In the genomic region with DNA sequence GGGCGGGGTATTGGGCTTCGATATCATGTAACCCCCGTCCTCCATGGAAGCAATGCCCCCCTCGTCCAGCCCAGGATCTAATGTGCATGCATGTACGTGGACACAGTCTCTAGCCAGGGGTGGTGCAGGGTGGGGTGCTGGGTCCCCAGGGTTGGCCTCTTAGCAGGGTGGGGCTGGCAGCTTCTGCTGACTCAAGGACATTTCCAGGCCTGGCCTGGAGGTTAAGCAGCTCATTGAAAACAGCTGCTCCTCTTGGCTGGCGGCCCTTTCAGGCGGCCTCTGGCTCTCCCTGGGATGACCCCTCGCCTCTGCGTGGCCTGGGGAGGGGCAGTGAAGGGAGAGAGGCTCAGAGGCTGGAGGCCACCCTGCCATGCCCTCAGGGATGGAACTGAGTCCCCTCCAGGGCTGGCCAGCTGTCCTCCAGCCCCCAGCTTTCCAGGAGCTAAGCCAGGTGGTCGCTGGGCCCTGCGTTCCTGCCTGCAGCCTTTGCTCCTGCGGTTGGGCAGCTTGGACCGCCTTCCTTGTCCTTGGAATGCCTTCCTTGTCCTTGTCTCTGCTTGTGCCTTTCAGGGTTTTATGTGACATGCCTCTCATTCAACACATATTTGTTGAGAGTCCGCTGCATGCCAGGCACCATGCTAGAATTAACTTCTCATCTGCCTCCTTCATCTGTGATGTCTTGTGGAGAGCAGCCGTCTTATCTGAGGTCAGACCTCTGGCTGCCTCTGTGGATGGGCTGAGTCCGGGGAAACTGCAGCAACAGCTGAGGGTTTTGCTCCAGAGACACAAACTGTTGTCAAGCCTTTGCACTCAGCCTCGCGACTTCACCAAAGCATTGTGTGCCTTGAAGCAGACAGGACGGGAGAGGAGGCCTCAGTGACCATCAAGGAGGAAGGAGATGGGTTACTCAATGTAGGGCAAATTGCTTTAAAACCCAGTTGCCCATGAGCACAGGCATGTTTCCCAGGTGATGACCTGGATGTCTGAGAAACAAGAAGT, we compare ENCODE assay signal across 8 cellular contexts. TPM values are rescaled to one million over a fixed set of nuclear protein-coding genes. Genes with fewer than 3 reads are reported as not detected.
DNase-seq lines count a peak whose midpoint lies in the region; FAIRE-seq and TF ChIP-seq lines count a peak whose summit lies in the region.

No MANE protein-coding gene starts in this region.

- no peaks in the 10 kb centered on the region for H3K36me3 ChIP-seq in CD4-positive, alpha-beta memory T cell (ENCODE audit: insufficient read depth, low read length)
- no peaks in the 10 kb centered on the region for H3K36me3 ChIP-seq in KOPT-K1 (ENCODE audit: insufficient read depth, low read length)
- H3K36me3 ChIP-seq in H1 (ENCODE audit: control insufficient read depth in 2 of 4, insufficient read depth in 4 of 4, low read length in 3 of 4): no peaks in the 10 kb centered on the region
- no peaks in the 10 kb centered on the region for H3K36me3 ChIP-seq in neural cell (ENCODE audit: insufficient read depth, low read length)

- no peak overlapping the region for H2AFZ ChIP-seq in H1 (ENCODE audit: low read length)
- H2AFZ ChIP-seq in neural cell (ENCODE audit: low read depth, low read length): no peak overlapping the region

- no peak overlapping the region for H4K8ac ChIP-seq in H1 (ENCODE audit: extremely low read depth, insufficient read depth, low read length)

- intact Hi-C loops in CD4-positive, alpha-beta memory T cell (cut with micrococcal nuclease): no loop called here

- peaks cover 8 to 23% (median 16%) of the 10 kb centered on the region in 4 donors for H3K4me1 Mint-ChIP-seq in CD4-positive, alpha-beta memory T cell

- H3K79me2 ChIP-seq in H1 (ENCODE audit: control insufficient read depth in 1 of 2, insufficient read depth in 2 of 2, low read length in 2 of 2) (no peaks in the 10 kb centered on the region; a peak in 1 of 4 replicates), neural cell (replicated peaks; ENCODE audit: insufficient read depth, low read length) (no peaks in the 10 kb centered on the region)

- H3K27ac ChIP-seq in CD4-positive, alpha-beta memory T cell (ENCODE audit: low read depth, low read length): no peak overlapping the region
- H3K27ac ChIP-seq in KOPT-K1 (ENCODE audit: low read depth, low read length, poor library complexity, severe bottlenecking) (peak overlapping the region; percentile 71), H1 (ENCODE audit: low read depth, low read length) (no peak overlapping the region; the same call in 1 of the 2 replicates), neural cell (ENCODE audit: low read length) (no peak overlapping the region)

- no peaks in the 10 kb centered on the region for H3K27me3 Mint-ChIP-seq in CD4-positive, alpha-beta memory T cell

- H2BK15ac ChIP-seq in H1 (ENCODE audit: low read length): peak overlapping the region; percentile 6

- no peak overlapping the region for H2BK120ac ChIP-seq in H1 (replicated peaks; ENCODE audit: low read depth, low read length)

- H3K4me1 ChIP-seq in CD4-positive, alpha-beta memory T cell (ENCODE audit: insufficient read depth, low read length): peaks cover 20% of the 10 kb centered on the region
- peaks cover 0 to 16% (median 12%) of the 10 kb centered on the region in 4 experiments; a peak in 6 of 7 replicates for H3K4me1 ChIP-seq in H1 (replicated peaks in 1 of 4; ENCODE audit: control insufficient read depth in 3 of 4, insufficient read depth in 4 of 4, low read length in 3 of 4)

- H2BK20ac ChIP-seq in H1 (ENCODE audit: low read length): peak overlapping the region; percentile 62; the same call in 1 of the 2 replicates

- TF ChIP-seq CTCF in H1 (IDR thresholded peaks at IDR 0.05; ENCODE audit: control extremely low read depth in 1 of 3, insufficient read depth in 1 of 3, low read depth in 1 of 3, low read length in 3 of 3) (no peak), neural cell (IDR thresholded peaks at IDR 0.05; ENCODE audit: poor library complexity, severe bottlenecking) (no peak)

- peak overlapping the region; percentile 64 to 95 (median 86) for H3K4me3 Mint-ChIP-seq in CD4-positive, alpha-beta memory T cell

- no peak overlapping the region for H3K4ac ChIP-seq in H1 (replicated peaks; ENCODE audit: insufficient read length, low read depth, low read length)

- TF ChIP-seq POLR2A in H1 (IDR thresholded peaks at IDR 0.05; ENCODE audit: control extremely low read depth in 1 of 2, low read depth in 2 of 2, low read length in 2 of 2) (no peak), GM12891 (IDR thresholded peaks at IDR 0.05; ENCODE audit: low read depth, low read length) (no peak)

- H2AK5ac ChIP-seq in H1 (ENCODE audit: low read depth, low read length): peak overlapping the region; percentile 2; the same call in 1 of the 2 replicates

- peak overlapping the region in 3 of 7 donors; percentile 50 to 86 (median 72) for H3K27ac Mint-ChIP-seq in CD4-positive, alpha-beta memory T cell

- FAIRE-seq in H1 (lab: Jason Lieb, UNC) (no peak), GM12891 (lab: Jason Lieb, UNC) (no peak)

- no peaks in the 10 kb centered on the region for H4K20me1 ChIP-seq in H1 (replicated peaks in 1 of 2; ENCODE audit: control insufficient read depth in 1 of 2, insufficient read depth in 2 of 2, low read length in 2 of 2)
- no peaks in the 10 kb centered on the region for H4K20me1 ChIP-seq in neural cell (ENCODE audit: insufficient read depth)

- CTCF ChIA-PET in CD4-positive, alpha-beta memory T cell (lab: Charles Lee; ENCODE audit: partially characterized antibody): no interaction called here
- CTCF ChIA-PET in H1 (lab: Charles Lee; ENCODE audit: partially characterized antibody): interaction anchor here (0.8 to 1.6 kb wide), 6 partner anchors 17 to 49 kb away, joined by 3 to 7 read pairs (median 4); no protein-coding TSS in a partner anchor

- H3K9ac ChIP-seq in H1 (replicated peaks in 1 of 4; ENCODE audit: extremely low read depth in 1 of 4, low read depth in 3 of 4, low read length in 3 of 4): no peak overlapping the region
- H3K9ac ChIP-seq in neural cell (ENCODE audit: low read length): peak overlapping the region; percentile 61

- no peak for DNase-seq in CD4-positive, alpha-beta memory T cell
- DNase-seq in H1 (ENCODE audit: low read depth in 1 of 2, low spot score in 2 of 2): no peak
- DNase-seq in GM12891 (ENCODE audit: insufficient read length, low spot score): no peak
- no peak for DNase-seq in Kasumi-1 (lab: John Stamatoyannopoulos, UW)
- no peak for DNase-seq in NCI-H446 treated with DMSO at 0.1 percent for 48 hours (lab: John Stamatoyannopoulos, UW)
- DNase-seq in NCI-H2029 (lab: John Stamatoyannopoulos, UW): no peak

- no peak overlapping the region for H3K14ac ChIP-seq in H1 (ENCODE audit: insufficient read length)

- H2BK12ac ChIP-seq in H1 (ENCODE audit: low read depth, low read length): peak overlapping the region; percentile 87; the same call in 1 of the 2 replicates

- H3K56ac ChIP-seq in H1 (replicated peaks; ENCODE audit: insufficient read length, low read depth, low read length): no peak overlapping the region

- TF ChIP-seq RAD21 in H1 (IDR thresholded peaks at IDR 0.05 in 1 of 2, conservative IDR thresholded peaks at IDR 0.05 in 1 of 2; ENCODE audit: low read depth in 2 of 2, low read length in 2 of 2): no peak
- TF ChIP-seq RAD21 in neural cell (conservative IDR thresholded peaks at IDR 0.05): no peak

- no peaks in the 10 kb centered on the region for H3K27me3 ChIP-seq in CD4-positive, alpha-beta memory T cell (ENCODE audit: insufficient read depth, low read length)
- H3K27me3 ChIP-seq in H1 (replicated peaks in 1 of 4; ENCODE audit: control insufficient read depth in 3 of 4, extremely low read depth in 1 of 4, insufficient read depth in 3 of 4, low read length in 3 of 4) (peaks cover 0 to 6% (median 3%) of the 10 kb centered on the region in 4 experiments; a peak in 1 of 7 replicates), neural cell (ENCODE audit: insufficient read depth, low read depth, low read length) (no peaks in the 10 kb centered on the region)

- no peak overlapping the region for H4K5ac ChIP-seq in H1 (ENCODE audit: insufficient read length, low read depth, low read length)

- TF ChIP-seq EP300 in H1 (IDR thresholded peaks at IDR 0.05; ENCODE audit: borderline replicate concordance in 1 of 2, low read depth in 2 of 2, low read length in 2 of 2) (no peak), neural cell (conservative IDR thresholded peaks at IDR 0.05; ENCODE audit: poor library complexity, severe bottlenecking) (no peak)

- POLR2A ChIA-PET in CD4-positive, alpha-beta memory T cell (lab: Charles Lee; ENCODE audit: partially characterized antibody): no interaction called here
- POLR2A ChIA-PET in H1 (lab: Charles Lee; ENCODE audit: partially characterized antibody): interaction anchor here (0.7 to 1.6 kb wide), 4 partner anchors 12 to 25 kb away, joined by 3 to 4 read pairs (median 3); no protein-coding TSS in a partner anchor

- H2BK5ac ChIP-seq in H1 (ENCODE audit: low read depth, low read length): 0 out of 2 replicates have a peak overlapping the region, but pooled peaks have one; percentile 13

- WGBS in H1 (ENCODE audit: extremely low coverage in 1 of 2, insufficient coverage in 1 of 2, insufficient read length in 1 of 2, insufficient replicate concordance in 2 of 2, low coverage in 1 of 2, low lambda C conversion rate in 2 of 2, missing lambda C conversion rate in 1 of 2), 2 experiments: 91% methylated on average over 18 of the region's 19 CpGs; no CpG with 5 or more reads in 1 of the 2 experiments

- peak overlapping the region; percentile 68 to 97; a peak in 2 of 4 replicates for H3K4me2 ChIP-seq in H1 (ENCODE audit: insufficient read depth in 1 of 2, low read depth in 2 of 2, low read length in 2 of 2)
- H3K4me2 ChIP-seq in neural cell (ENCODE audit: low read length): no peak overlapping the region

- no peak overlapping the region for H3K4me3 ChIP-seq in CD4-positive, alpha-beta memory T cell (ENCODE audit: low read length in 2 of 2)
- H3K4me3 ChIP-seq in H1 (ENCODE audit: extremely low read depth in 1 of 4, insufficient read depth in 2 of 4, low read depth in 3 of 4, low read length in 4 of 4) (peak overlapping the region in 1 of 4 experiments; percentile 76; a peak in 1 of 8 replicates), neural cell (ENCODE audit: low read length) (no peak overlapping the region)

- peaks cover 0 to under 1% (median 0%) of the 10 kb centered on the region in 8 donors for H3K9me3 Mint-ChIP-seq in CD4-positive, alpha-beta memory T cell

- no peaks in the 10 kb centered on the region for H3F3A ChIP-seq in neural cell (ENCODE audit: insufficient read depth, low read length, poor library complexity, severe bottlenecking)

- no peaks in the 10 kb centered on the region; the same call in 1 of the 2 replicates for H3K79me1 ChIP-seq in H1 (ENCODE audit: low read depth, low read length)

- H3K9me3 ChIP-seq in CD4-positive, alpha-beta memory T cell (ENCODE audit: control insufficient read depth in 1 of 2, low read length in 2 of 2): no peaks in the 10 kb centered on the region
- no peaks in the 10 kb centered on the region for H3K9me3 ChIP-seq in KOPT-K1 (ENCODE audit: insufficient read depth, low read length, poor library complexity, severe bottlenecking)
- no peaks in the 10 kb centered on the region for H3K9me3 ChIP-seq in H1 (ENCODE audit: insufficient read depth in 2 of 2, low read depth in 1 of 2, low read length in 1 of 2)
- no peaks in the 10 kb centered on the region for H3K9me3 ChIP-seq in neural cell (ENCODE audit: low read length)

- no peaks in the 10 kb centered on the region for H3K36me3 Mint-ChIP-seq in CD4-positive, alpha-beta memory T cell

- peaks cover 11% of the 10 kb centered on the region for H3K23me2 ChIP-seq in H1 (ENCODE audit: low read depth, low read length)

- H3K23ac ChIP-seq in H1 (ENCODE audit: insufficient read length): no peak overlapping the region

- H3K18ac ChIP-seq in H1 (ENCODE audit: extremely low read depth, low read length): peak overlapping the region; percentile 71

- no peak overlapping the region for H4K91ac ChIP-seq in H1 (replicated peaks; ENCODE audit: insufficient read length, low read length)

- H3K9me2 ChIP-seq in neural cell (ENCODE audit: insufficient read depth, low read length): no peaks in the 10 kb centered on the region

RNA-seq across cellular contexts. Expression of a gene that starts 26.7 kb away (rescaled TPM):
- total RNA-seq in CD4-positive, alpha-beta memory T cell: 1 to 10 TPM; 6.7 to 8.7 TPM
- polyA plus RNA-seq in CD4-positive, alpha-beta memory T cell: under 1 TPM in 1 of 2 donors, not detected in 1; 0.71 TPM
- 23.0 and 24.2 TPM in 2 replicates for total RNA-seq in H1 (2021; fragmentation: NEBNext Ultra II Directional; extraction: Animal tissue kit (Norgen Biotek cat#: 25700))
- polyA plus RNA-seq in H1 (2011; rRNA removed) (7.0 and 17.2 TPM in 2 replicates), neural cell (0.36 and 0.76 TPM in 2 replicates)
- 10.9 TPM for polyA plus RNA-seq in H1 (2011; cell fraction: cytosol; rRNA removed)
- polyA plus RNA-seq in H1 (2011; cell fraction: nucleus; rRNA removed): 82.7 TPM
- polyA plus RNA-seq in H1 (2012, experiment 1 of 2): 12.5 to 19.6 TPM (median 17.8 TPM) in 4 replicates
- 14.4 TPM for polyA plus RNA-seq in H1 (2012, experiment 2 of 2)
- polyA plus RNA-seq in H1 (2013, experiment 1 of 2): 25.8 TPM
- polyA plus RNA-seq in H1 (2013, experiment 2 of 2): 22.6 TPM
- polyA minus RNA-seq in H1 (2011; rRNA and poly(A)+ RNA removed): 10.5 and 11.7 TPM in 2 replicates
- 17.7 TPM for polyA minus RNA-seq in H1 (2011; cell fraction: cytosol; rRNA and poly(A)+ RNA removed)
- 26.9 TPM for polyA minus RNA-seq in H1 (2011; cell fraction: nucleus; rRNA and poly(A)+ RNA removed)
- polyA minus RNA-seq in neural cell: 0.93 and 1.5 TPM in 2 replicates
- polyA plus RNA-seq in GM12891 (2012; ENCODE audit: low read depth, missing spikeins): 5.0 TPM
